16 cellular contexts compared by ENCODE assay signal in the genomic region with DNA sequence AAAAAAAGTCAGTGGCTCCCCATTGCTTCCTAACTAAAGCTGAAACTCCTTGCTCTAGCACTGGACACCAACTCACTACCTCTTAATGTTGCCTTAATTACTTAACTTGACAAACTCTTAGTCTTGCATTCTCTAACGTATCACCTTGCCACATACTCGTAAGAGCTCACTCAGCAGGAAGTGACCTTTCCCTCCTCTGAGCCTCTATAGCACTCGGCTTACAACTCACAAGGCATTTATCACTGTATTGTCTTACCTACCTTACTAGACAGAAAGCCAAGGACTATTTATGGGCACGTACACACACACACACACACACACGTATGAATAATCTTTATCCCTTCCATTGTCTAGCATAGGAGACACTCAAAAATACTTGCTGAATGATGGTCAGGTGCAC. TPM values are rescaled to one million over a fixed set of nuclear protein-coding genes. Genes with fewer than 3 reads are reported as not detected.
A peak's percentile ranks its signal among the peaks of the same experiment; 100 is the strongest.
DNase-seq lines count a peak whose midpoint lies in the region; ATAC-seq, FAIRE-seq and TF ChIP-seq lines count a peak whose summit lies in the region.
"Had no signal": no experiment of that assay in that cellular context is flagged by ENCODE, and none has a peak within 500 bp of the region (broad histone marks: within the 10 kb centered on the region; RNA-seq: fewer than 3 reads in every experiment).

No MANE protein-coding gene starts in this region.

- no peak for TF ChIP-seq CTCF in activated CD8-positive, alpha-beta T cell treated with anti-CD3 and anti-CD28 coated beads for 36 hours (IDR thresholded peaks at IDR 0.05)
- no peak for TF ChIP-seq CTCF in keratinocyte (optimal IDR thresholded peaks at IDR 0.05 in 1 of 3, IDR thresholded peaks at IDR 0.05 in 1 of 3, conservative IDR thresholded peaks at IDR 0.05 in 1 of 3; ENCODE audit: extremely low read depth in 1 of 3, insufficient read depth in 2 of 3, low read length in 3 of 3)

- no peak overlapping the region for H2AFZ ChIP-seq in keratinocyte (ENCODE audit: control insufficient read depth, low read length)

- POLR2A ChIA-PET in activated CD8-positive, alpha-beta T cell treated with anti-CD3 and anti-CD28 coated beads for 36 hours (lab: Charles Lee): no interaction called here

- H3K36me3 Mint-ChIP-seq in activated T-cell treated with anti-CD3 and anti-CD28 coated beads, Interleukin-2, amount 50 U/mL, for 4 hours (ENCODE audit: insufficient read depth): peaks cover 4% of the 10 kb centered on the region
- peaks cover 10% of the 10 kb centered on the region for H3K36me3 Mint-ChIP-seq in activated CD8-positive, alpha-beta T cell treated with anti-CD3 and anti-CD28 coated beads for 36 hours (ENCODE audit: low read depth)
- H3K36me3 Mint-ChIP-seq in stimulated activated naive CD8-positive, alpha-beta T cell treated with anti-CD3 and anti-CD28 coated beads, Interleukin-15, Interleukin-2, amounts not matched to agents 100 ng/mL and 50 ng/mL, for 24 hours (ENCODE audit: low read depth): peaks cover 7% of the 10 kb centered on the region

- H3K9me3 Mint-ChIP-seq in activated T-cell treated with anti-CD3 and anti-CD28 coated beads, Interleukin-2, amount 50 U/mL, for 4 hours: no peaks in the 10 kb centered on the region
- no peaks in the 10 kb centered on the region for H3K9me3 Mint-ChIP-seq in activated CD8-positive, alpha-beta T cell treated with anti-CD3 and anti-CD28 coated beads for 36 hours
- no peaks in the 10 kb centered on the region for H3K9me3 Mint-ChIP-seq in stimulated activated naive CD8-positive, alpha-beta T cell treated with anti-CD3 and anti-CD28 coated beads, Interleukin-15, Interleukin-2, amounts not matched to agents 100 ng/mL and 50 ng/mL, for 24 hours
- H3K9me3 Mint-ChIP-seq: effector memory CD8-positive, alpha-beta T cell had no signal

- DNase-seq in activated T-cell treated with anti-CD3 and anti-CD28 coated beads, Interleukin-2, amount 50 U/mL, for 4 hours: no peak
- DNase-seq in activated T-cell treated with anti-CD3 and anti-CD28 coated beads, Interleukin-2, amount 50 U/mL, for 1 hour: no peak
- DNase-seq in activated CD8-positive, alpha-beta T cell treated with anti-CD3 and anti-CD28 coated beads for 36 hours: peak; percentile 41
- DNase-seq in keratinocyte (ENCODE audit: low read depth, low spot score): no peak
- DNase-seq in medulla oblongata (ENCODE audit: extremely low spot score): no peak
- DNase-seq: effector memory CD8-positive, alpha-beta T cell; lower lobe of right lung; MG63; ovary; stimulated activated CD4-positive, alpha-beta T cell treated with anti-CD3 and anti-CD28 coated beads, Interleukin-15, amount 100 ng/mL, for 24 hours had no signal

- no peaks in the 10 kb centered on the region for H3K79me2 ChIP-seq in keratinocyte (ENCODE audit: control insufficient read depth, insufficient read depth, low read length)

- CTCF ChIA-PET in activated CD8-positive, alpha-beta T cell treated with anti-CD3 and anti-CD28 coated beads for 36 hours (lab: Charles Lee): no interaction called here

- H3K27ac Mint-ChIP-seq in activated CD8-positive, alpha-beta T cell treated with anti-CD3 and anti-CD28 coated beads for 36 hours: peak overlapping the region; percentile 82
- peak overlapping the region; percentile 17 for H3K27ac Mint-ChIP-seq in stimulated activated naive CD8-positive, alpha-beta T cell treated with anti-CD3 and anti-CD28 coated beads, Interleukin-15, Interleukin-2, amounts not matched to agents 100 ng/mL and 50 ng/mL, for 24 hours
- H3K27ac Mint-ChIP-seq: effector memory CD8-positive, alpha-beta T cell had no signal

- ATAC-seq in activated T-cell treated with anti-CD3 and anti-CD28 coated beads, Interleukin-2, amount 50 U/mL, for 4 hours: peak; percentile 53 to 58
- peak; percentile 83 for ATAC-seq in activated CD8-positive, alpha-beta T cell treated with anti-CD3 and anti-CD28 coated beads for 36 hours
- ATAC-seq in HG03045 (IDR thresholded peaks at IDR 0.05; ENCODE audit: unreplicated experiment): no peak
- no peak for ATAC-seq in GM18870 (IDR thresholded peaks at IDR 0.05; ENCODE audit: unreplicated experiment)
- ATAC-seq: effector memory CD8-positive, alpha-beta T cell; GM12878; lower lobe of right lung had no signal

- no peak overlapping the region for H3K27ac ChIP-seq in keratinocyte (ENCODE audit: control insufficient read depth, insufficient read depth, low read length)
- H3K27ac ChIP-seq: lower lobe of right lung, ovary had no signal

- no peaks in the 10 kb centered on the region for H3K27me3 ChIP-seq in keratinocyte (ENCODE audit: control insufficient read depth, extremely low read depth, insufficient read depth, low read length)
- H3K27me3 ChIP-seq: MG63, ovary had no signal

- no peaks in the 10 kb centered on the region for H3K9me3 ChIP-seq in keratinocyte (ENCODE audit: control insufficient read depth, low read depth, low read length)
- H3K9me3 ChIP-seq: lower lobe of right lung, MG63, ovary had no signal

- H3K4me1 Mint-ChIP-seq in activated T-cell treated with anti-CD3 and anti-CD28 coated beads, Interleukin-2, amount 50 U/mL, for 4 hours (ENCODE audit: low read depth): peaks cover 57% of the 10 kb centered on the region
- peaks cover 80% of the 10 kb centered on the region for H3K4me1 Mint-ChIP-seq in activated CD8-positive, alpha-beta T cell treated with anti-CD3 and anti-CD28 coated beads for 36 hours (ENCODE audit: low read depth)
- H3K4me1 Mint-ChIP-seq in stimulated activated naive CD8-positive, alpha-beta T cell treated with anti-CD3 and anti-CD28 coated beads, Interleukin-15, Interleukin-2, amounts not matched to agents 100 ng/mL and 50 ng/mL, for 24 hours (ENCODE audit: low read depth): peaks cover 75% of the 10 kb centered on the region

- H3K36me3 ChIP-seq in keratinocyte (ENCODE audit: control insufficient read depth in 2 of 2, extremely low read depth in 1 of 2, insufficient read depth in 2 of 2, low read length in 2 of 2): no peaks in the 10 kb centered on the region
- H3K36me3 ChIP-seq: lower lobe of right lung, ovary had no signal

- dilution Hi-C loops in keratinocyte (cut with MboI; ENCODE audit: extremely low pct_ligation_motif_present, low sequenced_read_pairs): no loop called here

- H4K20me1 ChIP-seq in keratinocyte (ENCODE audit: control insufficient read depth, extremely low read depth, insufficient read depth, low read length): no peaks in the 10 kb centered on the region

- no peak overlapping the region for H3K4me3 ChIP-seq in keratinocyte (ENCODE audit: control insufficient read depth in 2 of 3, extremely low read depth in 1 of 3, insufficient read depth in 2 of 3, low read depth in 1 of 3, low read length in 3 of 3)
- H3K4me3 ChIP-seq: GM12878, lower lobe of right lung, MG63, ovary had no signal

- intact Hi-C loops in activated CD8-positive, alpha-beta T cell treated with anti-CD3 and anti-CD28 coated beads for 36 hours (cut with micrococcal nuclease): no loop called here

- peaks cover 26% of the 10 kb centered on the region for H3K4me1 ChIP-seq in keratinocyte (ENCODE audit: control insufficient read depth, extremely low read depth, insufficient read depth, low read length)

- H3K4me3 Mint-ChIP-seq in activated T-cell treated with anti-CD3 and anti-CD28 coated beads, Interleukin-2, amount 50 U/mL, for 4 hours: no peak overlapping the region
- peak overlapping the region; percentile 45 for H3K4me3 Mint-ChIP-seq in activated CD8-positive, alpha-beta T cell treated with anti-CD3 and anti-CD28 coated beads for 36 hours
- H3K4me3 Mint-ChIP-seq in stimulated activated naive CD8-positive, alpha-beta T cell treated with anti-CD3 and anti-CD28 coated beads, Interleukin-15, Interleukin-2, amounts not matched to agents 100 ng/mL and 50 ng/mL, for 24 hours: peak overlapping the region; percentile 11
- H3K4me3 Mint-ChIP-seq: effector memory CD8-positive, alpha-beta T cell had no signal

- no peak overlapping the region for H3K9ac ChIP-seq in keratinocyte (ENCODE audit: control insufficient read depth, extremely low read depth, insufficient read depth, low read length)

- peak; percentile 52 for FAIRE-seq in keratinocyte (lab: Jason Lieb, UNC)
- FAIRE-seq: GM12878, H54 had no signal

- no peaks in the 10 kb centered on the region for H3K9me1 ChIP-seq in keratinocyte (ENCODE audit: control insufficient read depth, extremely low read depth, insufficient read depth, low read length)

- H3K27me3 Mint-ChIP-seq in activated T-cell treated with anti-CD3 and anti-CD28 coated beads, Interleukin-2, amount 50 U/mL, for 4 hours (ENCODE audit: low read depth): no peaks in the 10 kb centered on the region
- no peaks in the 10 kb centered on the region for H3K27me3 Mint-ChIP-seq in activated CD8-positive, alpha-beta T cell treated with anti-CD3 and anti-CD28 coated beads for 36 hours
- no peaks in the 10 kb centered on the region for H3K27me3 Mint-ChIP-seq in stimulated activated naive CD8-positive, alpha-beta T cell treated with anti-CD3 and anti-CD28 coated beads, Interleukin-15, Interleukin-2, amounts not matched to agents 100 ng/mL and 50 ng/mL, for 24 hours
- H3K27me3 Mint-ChIP-seq: effector memory CD8-positive, alpha-beta T cell had no signal

- no peak overlapping the region for H3K4me2 ChIP-seq in keratinocyte (ENCODE audit: control insufficient read depth, extremely low read depth, insufficient read depth, low read depth, low read length)

RNA-seq across cellular contexts. Expression of gene CEP41, which starts 21.2 kb away (rescaled TPM):
- total RNA-seq in activated T-cell treated with anti-CD3 and anti-CD28 coated beads, Interleukin-2, amount 50 U/mL, for 4 hours: 10 to 100 TPM in 2 of 3 donors, 1 to 10 TPM in 1; 9.5 to 13.9 (median 13.2) TPM
- total RNA-seq in activated CD8-positive, alpha-beta T cell treated with anti-CD3 and anti-CD28 coated beads for 36 hours: 10 to 100 TPM; 28.0 to 28.1 TPM
- 10.1 to 21.5 TPM (median 13.4 TPM) in 3 replicates for polyA plus RNA-seq in keratinocyte
- 2.1 TPM for polyA plus RNA-seq in keratinocyte (2011; ENCODE audit: low read depth)
- polyA plus RNA-seq in keratinocyte (2011; cell fraction: cytosol; rRNA removed): 6.8 and 8.6 TPM in 2 replicates
- polyA plus RNA-seq in keratinocyte (2011; cell fraction: nucleus; rRNA removed): 16.0 and 17.1 TPM in 2 replicates
- polyA plus RNA-seq in keratinocyte (2012; ENCODE audit: low replicate concordance): 4.4 and 9.6 TPM in 2 replicates
- polyA minus RNA-seq in keratinocyte: 4.9 to 8.7 TPM (median 8.7 TPM) in 3 replicates
- polyA minus RNA-seq in keratinocyte (2011; cell fraction: cytosol; rRNA and poly(A)+ RNA removed): 8.6 TPM
- 6.3 and 15.1 TPM in 2 replicates for polyA minus RNA-seq in keratinocyte (2011; cell fraction: nucleus; rRNA and poly(A)+ RNA removed)

RNA-seq across cellular contexts. Expression of gene CPA1, which starts 39.4 kb away (rescaled TPM):
- 10 to 100 TPM in 1 of 3 donors, 1 to 10 TPM in 2; 4.9 to 11.6 (median 7.4) TPM for total RNA-seq in activated T-cell treated with anti-CD3 and anti-CD28 coated beads, Interleukin-2, amount 50 U/mL, for 4 hours
- not detected for total RNA-seq in activated CD8-positive, alpha-beta T cell treated with anti-CD3 and anti-CD28 coated beads for 36 hours
- polyA plus RNA-seq in keratinocyte: not detected in 3 replicates
- not detected for polyA plus RNA-seq in keratinocyte (2011; ENCODE audit: low read depth)
- polyA plus RNA-seq in keratinocyte (2011; cell fraction: cytosol; rRNA removed): not detected in 2 replicates
- polyA plus RNA-seq in keratinocyte (2011; cell fraction: nucleus; rRNA removed): not detected in 2 replicates
- polyA plus RNA-seq in keratinocyte (2012; ENCODE audit: low replicate concordance): not detected in 2 replicates
- 0.56 TPM in 1 of 3 replicates, not detected in the others for polyA minus RNA-seq in keratinocyte
- polyA minus RNA-seq in keratinocyte (2011; cell fraction: cytosol; rRNA and poly(A)+ RNA removed): not detected
- not detected in 2 replicates for polyA minus RNA-seq in keratinocyte (2011; cell fraction: nucleus; rRNA and poly(A)+ RNA removed)
- total RNA-seq: NCI-H460 had no signal
- polyA plus RNA-seq: GM12878 had no signal

Comparison
In these comparisons a context has a peak if more than half of its experiments do, and no peak if none do; other contexts are left out.
1. ATAC-seq: peak in activated T-cell treated with anti-CD3 and anti-CD28 coated beads, Interleukin-2, amount 50 U/mL, for 4 hours (2 of 2) and activated CD8-positive, alpha-beta T cell treated with anti-CD3 and anti-CD28 coated beads for 36 hours (single experiment); none in HG03045 (single experiment) and GM18870 (single experiment).
2. RNA of gene CPA1, which starts 39.4 kb away (total RNA-seq): 4.9 to 11.6 TPM in activated T-cell treated with anti-CD3 and anti-CD28 coated beads, Interleukin-2, amount 50 U/mL, for 4 hours; not detected in activated CD8-positive, alpha-beta T cell treated with anti-CD3 and anti-CD28 coated beads for 36 hours; every median in the first group is over 4 times any median in the second.